In the genomic region with DNA sequence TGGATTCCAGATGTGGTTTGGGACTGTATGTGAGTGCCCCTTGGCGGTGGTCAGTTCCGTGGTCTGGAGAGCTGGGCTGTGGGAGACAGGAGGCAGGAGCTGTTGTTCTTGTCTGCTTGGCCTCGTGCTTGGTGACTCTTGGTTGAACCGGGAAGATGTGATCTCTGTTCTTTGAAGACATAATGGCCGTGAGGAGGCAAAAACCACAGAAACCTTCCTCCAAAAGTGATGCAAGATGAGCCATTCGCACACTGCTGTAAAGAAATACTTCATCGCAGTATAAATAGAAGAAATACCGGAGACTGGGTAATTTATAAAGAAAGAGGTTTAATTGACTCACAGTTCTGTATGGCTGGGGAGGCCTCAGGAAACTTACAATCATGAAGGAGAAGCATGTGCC, we compare ENCODE assay signal across 1 cellular context.
TF ChIP-seq lines count a peak whose summit lies in the region.

No MANE protein-coding gene starts in this region.

TF ChIP-seq in GM23338, 12 proteins besides CTCF, POLR2A, EP300 and RAD21 (continued from another document):
- TF ChIP-seq, protein P1, sequence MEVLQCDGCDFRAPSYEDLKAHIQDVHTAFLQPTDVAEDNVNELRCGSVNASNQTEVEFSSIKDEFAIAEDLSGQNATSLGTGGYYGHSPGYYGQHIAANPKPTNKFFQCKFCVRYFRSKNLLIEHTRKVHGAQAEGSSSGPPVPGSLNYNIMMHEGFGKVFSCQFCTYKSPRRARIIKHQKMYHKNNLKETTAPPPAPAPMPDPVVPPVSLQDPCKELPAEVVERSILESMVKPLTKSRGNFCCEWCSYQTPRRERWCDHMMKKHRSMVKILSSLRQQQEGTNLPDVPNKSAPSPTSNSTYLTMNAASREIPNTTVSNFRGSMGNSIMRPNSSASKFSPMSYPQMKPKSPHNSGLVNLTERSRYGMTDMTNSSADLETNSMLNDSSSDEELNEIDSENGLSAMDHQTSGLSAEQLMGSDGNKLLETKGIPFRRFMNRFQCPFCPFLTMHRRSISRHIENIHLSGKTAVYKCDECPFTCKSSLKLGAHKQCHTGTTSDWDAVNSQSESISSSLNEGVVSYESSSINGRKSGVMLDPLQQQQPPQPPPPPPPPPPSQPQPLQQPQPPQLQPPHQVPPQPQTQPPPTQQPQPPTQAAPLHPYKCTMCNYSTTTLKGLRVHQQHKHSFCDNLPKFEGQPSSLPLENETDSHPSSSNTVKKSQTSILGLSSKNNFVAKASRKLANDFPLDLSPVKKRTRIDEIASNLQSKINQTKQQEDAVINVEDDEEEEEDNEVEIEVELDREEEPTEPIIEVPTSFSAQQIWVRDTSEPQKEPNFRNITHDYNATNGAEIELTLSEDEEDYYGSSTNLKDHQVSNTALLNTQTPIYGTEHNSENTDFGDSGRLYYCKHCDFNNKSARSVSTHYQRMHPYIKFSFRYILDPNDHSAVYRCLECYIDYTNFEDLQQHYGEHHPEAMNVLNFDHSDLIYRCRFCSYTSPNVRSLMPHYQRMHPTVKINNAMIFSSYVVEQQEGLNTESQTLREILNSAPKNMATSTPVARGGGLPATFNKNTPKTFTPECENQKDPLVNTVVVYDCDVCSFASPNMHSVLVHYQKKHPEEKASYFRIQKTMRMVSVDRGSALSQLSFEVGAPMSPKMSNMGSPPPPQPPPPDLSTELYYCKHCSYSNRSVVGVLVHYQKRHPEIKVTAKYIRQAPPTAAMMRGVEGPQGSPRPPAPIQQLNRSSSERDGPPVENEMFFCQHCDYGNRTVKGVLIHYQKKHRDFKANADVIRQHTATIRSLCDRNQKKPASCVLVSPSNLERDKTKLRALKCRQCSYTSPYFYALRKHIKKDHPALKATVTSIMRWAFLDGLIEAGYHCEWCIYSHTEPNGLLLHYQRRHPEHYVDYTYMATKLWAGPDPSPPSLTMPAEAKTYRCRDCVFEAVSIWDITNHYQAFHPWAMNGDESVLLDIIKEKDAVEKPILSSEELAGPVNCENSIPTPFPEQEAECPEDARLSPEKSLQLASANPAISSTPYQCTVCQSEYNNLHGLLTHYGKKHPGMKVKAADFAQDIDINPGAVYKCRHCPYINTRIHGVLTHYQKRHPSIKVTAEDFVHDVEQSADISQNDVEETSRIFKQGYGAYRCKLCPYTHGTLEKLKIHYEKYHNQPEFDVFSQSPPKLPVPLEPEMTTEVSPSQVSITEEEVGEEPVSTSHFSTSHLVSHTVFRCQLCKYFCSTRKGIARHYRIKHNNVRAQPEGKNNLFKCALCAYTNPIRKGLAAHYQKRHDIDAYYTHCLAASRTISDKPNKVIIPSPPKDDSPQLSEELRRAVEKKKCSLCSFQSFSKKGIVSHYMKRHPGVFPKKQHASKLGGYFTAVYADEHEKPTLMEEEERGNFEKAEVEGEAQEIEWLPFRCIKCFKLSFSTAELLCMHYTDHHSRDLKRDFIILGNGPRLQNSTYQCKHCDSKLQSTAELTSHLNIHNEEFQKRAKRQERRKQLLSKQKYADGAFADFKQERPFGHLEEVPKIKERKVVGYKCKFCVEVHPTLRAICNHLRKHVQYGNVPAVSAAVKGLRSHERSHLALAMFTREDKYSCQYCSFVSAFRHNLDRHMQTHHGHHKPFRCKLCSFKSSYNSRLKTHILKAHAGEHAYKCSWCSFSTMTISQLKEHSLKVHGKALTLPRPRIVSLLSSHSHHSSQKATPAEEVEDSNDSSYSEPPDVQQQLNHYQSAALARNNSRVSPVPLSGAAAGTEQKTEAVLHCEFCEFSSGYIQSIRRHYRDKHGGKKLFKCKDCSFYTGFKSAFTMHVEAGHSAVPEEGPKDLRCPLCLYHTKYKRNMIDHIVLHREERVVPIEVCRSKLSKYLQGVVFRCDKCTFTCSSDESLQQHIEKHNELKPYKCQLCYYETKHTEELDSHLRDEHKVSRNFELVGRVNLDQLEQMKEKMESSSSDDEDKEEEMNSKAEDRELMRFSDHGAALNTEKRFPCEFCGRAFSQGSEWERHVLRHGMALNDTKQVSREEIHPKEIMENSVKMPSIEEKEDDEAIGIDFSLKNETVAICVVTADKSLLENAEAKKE (CRISPR knock-in tag; IDR thresholded peaks at IDR 0.05): no peak
- TF ChIP-seq EZH2phosphoT487 (IDR thresholded peaks at IDR 0.05; ENCODE audit: unreplicated experiment) (no peak), STAT1 (IDR thresholded peaks at IDR 0.05; ENCODE audit: unreplicated experiment) (no peak), CREB1 (CRISPR knock-in tag; IDR thresholded peaks at IDR 0.05; ENCODE audit: low read depth) (no peak), POLR2AphosphoS5 (IDR thresholded peaks at IDR 0.05; ENCODE audit: low read depth) (no peak)
